ENCODE assay signal across 9 cellular contexts in the genomic region with DNA sequence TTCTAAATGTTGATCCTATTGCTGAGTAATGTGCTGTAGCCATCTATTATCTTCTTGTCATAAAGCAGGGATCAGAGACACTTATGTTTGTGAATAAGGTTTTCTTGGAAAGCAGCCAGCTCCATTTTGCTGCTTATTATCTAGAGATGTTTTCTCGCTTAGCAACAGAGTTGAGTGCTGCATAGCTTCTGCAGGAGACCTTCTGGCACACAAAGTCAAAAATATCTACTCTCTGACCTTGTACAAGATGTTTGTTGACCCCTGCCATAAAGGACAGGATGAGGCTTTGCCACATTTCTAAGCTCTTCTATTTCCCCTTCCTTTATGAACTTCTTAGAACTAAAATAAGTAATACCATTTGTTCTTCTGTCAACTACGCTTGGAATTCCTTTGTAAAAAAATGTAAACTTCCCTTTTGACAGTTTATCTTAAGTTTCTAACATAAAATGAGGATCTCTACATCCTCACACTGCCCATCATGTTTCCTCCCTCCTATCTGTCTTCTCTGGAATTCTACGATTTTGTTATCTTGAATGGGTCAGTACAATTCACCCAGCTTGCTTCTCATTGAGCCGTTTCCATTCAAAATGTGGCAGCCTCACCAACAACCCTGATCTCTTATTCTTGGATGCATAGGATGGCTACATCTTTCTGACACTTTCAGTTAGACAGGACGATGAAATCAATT.
A peak's percentile ranks its signal among the peaks of the same experiment; 100 is the strongest.
DNase-seq lines count a peak whose midpoint lies in the region; ATAC-seq and TF ChIP-seq lines count a peak whose summit lies in the region.
"Had no signal": no experiment of that assay in that cellular context is flagged by ENCODE, and none has a peak within 500 bp of the region (broad histone marks: within the 10 kb centered on the region; RNA-seq: fewer than 3 reads in every experiment).

No MANE protein-coding gene starts in this region.

- TF ChIP-seq CTCF in BJ (IDR thresholded peaks at IDR 0.05; ENCODE audit: insufficient read depth, low read depth, low read length) (no peak), WI38 (IDR thresholded peaks at IDR 0.05; ENCODE audit: low read depth, low read length) (no peak), GM13976 (IDR thresholded peaks at IDR 0.05; ENCODE audit: borderline replicate concordance, control extremely low read depth, extremely low read depth, insufficient read depth, missing control alignments) (no peak)

- POLR2A ChIA-PET in BJ (lab: Charles Lee) = no interaction called here

- intact Hi-C loops in right cardiac atrium (cut with DNase I) = no loop called here

- CTCF ChIA-PET in BJ (lab: Yijun Ruan, JAX) = no interaction called here

- peak; percentile 92 to 96 for ATAC-seq in right cardiac atrium
- ATAC-seq in HG03342 (IDR thresholded peaks at IDR 0.05; ENCODE audit: unreplicated experiment) = no peak
- no peak for ATAC-seq in GM19467 (IDR thresholded peaks at IDR 0.05; ENCODE audit: unreplicated experiment)
- ATAC-seq in GM18520 (IDR thresholded peaks at IDR 0.05; ENCODE audit: unreplicated experiment) = no peak

- WGBS in right cardiac atrium = 9% methylated on average over 5 of the region's 5 CpGs

- H3K4me3 ChIP-seq in BJ (ENCODE audit: low read depth, low read length) = no peak overlapping the region
- peak overlapping the region; percentile 27 for H3K4me3 ChIP-seq in WI38 (ENCODE audit: low read depth, low read length)
- no peak overlapping the region for H3K4me3 ChIP-seq in right cardiac atrium (ENCODE audit: low read length)

- peak; percentile 4 for DNase-seq in BJ (ENCODE audit: low read depth)
- peak; percentile 66 to 94 (median 67) for DNase-seq in NCI-H1417 (lab: John Stamatoyannopoulos, UW)
- no peak for DNase-seq in right cardiac atrium
- no peak for DNase-seq in GM13976 (ENCODE audit: low spot score)
- DNase-seq: activated T-cell treated with anti-CD3 and anti-CD28 coated beads for 4 hours had no signal

- H3K27ac ChIP-seq in right cardiac atrium (ENCODE audit: low read length) = peak overlapping the region; percentile 25

- no peaks in the 10 kb centered on the region for H3K27me3 ChIP-seq in BJ (ENCODE audit: control insufficient read depth, insufficient read depth, low read length)
- no peaks in the 10 kb centered on the region for H3K27me3 ChIP-seq in right cardiac atrium (ENCODE audit: control insufficient read depth, insufficient read depth)

- in situ Hi-C loops in GM13976 (cut with MboI; ENCODE audit: low sequenced_read_pairs, unreplicated experiment) = no loop called here

- H3K4me1 ChIP-seq in right cardiac atrium (ENCODE audit: control insufficient read depth, insufficient read depth, low read length) = no peaks in the 10 kb centered on the region

- no peaks in the 10 kb centered on the region for H3K9me3 ChIP-seq in right cardiac atrium (ENCODE audit: control insufficient read depth, low read length)

- H3K36me3 ChIP-seq in BJ (ENCODE audit: control insufficient read depth, insufficient read depth, low read length) = no peaks in the 10 kb centered on the region

Comparison
In these comparisons a context has a peak if more than half of its experiments do, and no peak if none do; other contexts are left out.
1. DNase-seq: peak in BJ (single experiment) and NCI-H1417 (3 of 3); none in right cardiac atrium (0 of 3) and GM13976 (single experiment).
2. ATAC-seq: peak in right cardiac atrium (2 of 2); none in HG03342 (single experiment), GM19467 (single experiment) and GM18520 (single experiment).